28 cellular contexts compared by ENCODE assay signal in genomic region chr7:136971776-136972175, GRCh38.
"Had no signal": no experiment of that assay in that cellular context is flagged by ENCODE, and none has a peak within 500 bp of the region (broad histone marks: within the 10 kb centered on the region; RNA-seq: fewer than 3 reads in every experiment).

No MANE protein-coding gene starts in this region.

- H3K27me3 Mint-ChIP-seq: activated CD4-positive, alpha-beta memory T cell treated with anti-CD3 and anti-CD28 coated beads for 36 hours; activated naive CD4-positive, alpha-beta T cell treated with anti-CD3 and anti-CD28 coated beads, Interleukin-2, amount 10 ng/mL, durations not matched to agents 7 days and 5 days; activated T-cell treated with anti-CD3 and anti-CD28 coated beads, Interleukin-2, amount 50 U/mL, for 24 hours; effector memory CD8-positive, alpha-beta T cell; memory B cell; stimulated activated memory B cell treated with anti-CD40 and anti-IgM and Interleukin-4, amounts not matched to agents 10 μg/mL and 1 μg/mL and 100 μg/mL, for 72 hours had no signal

- ATAC-seq: effector memory CD8-positive, alpha-beta T cell; mucosa of descending colon; pancreas; sciatic nerve; stimulated activated memory B cell treated with anti-CD40 and anti-IgM and Interleukin-4, amounts not matched to agents 10 μg/mL and 1 μg/mL and 100 μg/mL, for 72 hours; upper lobe of right lung had no signal

- H3K4me3 Mint-ChIP-seq: activated CD4-positive, alpha-beta memory T cell treated with anti-CD3 and anti-CD28 coated beads for 36 hours; activated naive CD4-positive, alpha-beta T cell treated with anti-CD3 and anti-CD28 coated beads, Interleukin-2, amount 10 ng/mL, durations not matched to agents 7 days and 5 days; activated T-cell treated with anti-CD3 and anti-CD28 coated beads, Interleukin-2, amount 50 U/mL, for 24 hours; effector memory CD8-positive, alpha-beta T cell; memory B cell; nephron progenitor cell; stimulated activated memory B cell treated with anti-CD40 and anti-IgM and Interleukin-4, amounts not matched to agents 10 μg/mL and 1 μg/mL and 100 μg/mL, for 72 hours; T-helper 1 cell treated with Interleukin-12 subunit alpha and Interleukin-12 subunit beta and Interleukin-4 antibody, amounts not matched to agents 30 μg/mL and 1 μg/mL, for 36 hours had no signal

- H3K27ac Mint-ChIP-seq: activated CD4-positive, alpha-beta memory T cell treated with anti-CD3 and anti-CD28 coated beads for 36 hours; activated naive CD4-positive, alpha-beta T cell treated with anti-CD3 and anti-CD28 coated beads, Interleukin-2, amount 10 ng/mL, durations not matched to agents 7 days and 5 days; activated T-cell treated with anti-CD3 and anti-CD28 coated beads, Interleukin-2, amount 50 U/mL, for 24 hours; effector memory CD8-positive, alpha-beta T cell; memory B cell; nephron progenitor cell; stimulated activated memory B cell treated with anti-CD40 and anti-IgM and Interleukin-4, amounts not matched to agents 10 μg/mL and 1 μg/mL and 100 μg/mL, for 72 hours; T-helper 1 cell treated with Interleukin-12 subunit alpha and Interleukin-12 subunit beta and Interleukin-4 antibody, amounts not matched to agents 30 μg/mL and 1 μg/mL, for 36 hours had no signal

- H3K4me1 Mint-ChIP-seq: activated naive CD4-positive, alpha-beta T cell treated with anti-CD3 and anti-CD28 coated beads, Interleukin-2, amount 10 ng/mL, durations not matched to agents 7 days and 5 days; memory B cell; nephron progenitor cell; stimulated activated memory B cell treated with anti-CD40 and anti-IgM and Interleukin-4, amounts not matched to agents 10 μg/mL and 1 μg/mL and 100 μg/mL, for 72 hours had no signal

- H3K36me3 Mint-ChIP-seq: activated CD4-positive, alpha-beta memory T cell treated with anti-CD3 and anti-CD28 coated beads for 36 hours; activated naive CD4-positive, alpha-beta T cell treated with anti-CD3 and anti-CD28 coated beads, Interleukin-2, amount 10 ng/mL, durations not matched to agents 7 days and 5 days; memory B cell; stimulated activated memory B cell treated with anti-CD40 and anti-IgM and Interleukin-4, amounts not matched to agents 10 μg/mL and 1 μg/mL and 100 μg/mL, for 72 hours had no signal

- DNase-seq: activated CD4-positive, alpha-beta memory T cell treated with anti-CD3 and anti-CD28 coated beads for 36 hours; activated CD4-positive, alpha-beta T cell treated with anti-CD3 and anti-CD28 coated beads for 4 hours; activated CD8-positive, alpha-beta memory T cell treated with anti-CD3 and anti-CD28 coated beads, Interleukin-2, amount 50 U/mL, for 48 hours; activated gamma-delta T cell; activated naive CD4-positive, alpha-beta T cell treated with anti-CD3 and anti-CD28 coated beads, Interleukin-2, amount 10 ng/mL, durations not matched to agents 7 days and 5 days; activated T-cell treated with anti-CD3 and anti-CD28 coated beads, Interleukin-2, amount 50 U/mL, for 24 hours; amygdala; caudate nucleus; cortex of kidney; effector memory CD8-positive, alpha-beta T cell; erythroblast; head of caudate nucleus; hippocampal formation; mucosa of descending colon; nephron progenitor cell; pancreas; retina; small intestine; stimulated activated CD4-positive, alpha-beta T cell treated with anti-CD3 and anti-CD28 coated beads, Interleukin-4, amount 100 ng/mL, for 4 hours; stimulated activated CD8-positive, alpha-beta memory T cell treated with anti-CD3 and anti-CD28 coated beads, Interleukin-4, amount 100 ng/mL, for 48 hours; stomach; T-helper 9 cell; thyroid gland; upper lobe of right lung had no signal

- H3K9me3 Mint-ChIP-seq: nephron progenitor cell had no signal
